ENCODE assay signal across 27 cellular contexts in the genomic region with DNA sequence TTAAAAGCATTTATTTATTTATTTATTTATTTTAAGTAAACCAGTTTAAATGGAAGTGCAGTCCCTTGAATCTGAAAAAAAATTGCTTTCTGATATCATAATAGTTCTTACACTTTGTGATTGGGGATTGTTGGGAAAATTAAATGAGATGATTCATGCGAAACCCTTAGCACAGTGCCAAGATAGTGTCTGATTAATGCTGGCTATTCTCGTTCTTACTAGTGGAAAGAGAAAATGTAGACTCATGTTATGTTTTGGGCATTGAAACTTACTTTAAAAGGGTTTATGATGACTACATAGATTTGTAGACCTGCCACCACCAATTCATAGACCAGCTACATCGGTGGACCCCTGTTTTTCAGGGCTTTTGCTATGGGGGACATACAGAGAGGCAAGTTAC.
DNase-seq lines count a peak whose midpoint lies in the region; ATAC-seq and TF ChIP-seq lines count a peak whose summit lies in the region.
"Had no signal": no experiment of that assay in that cellular context is flagged by ENCODE, and none has a peak within 500 bp of the region (broad histone marks: within the 10 kb centered on the region; RNA-seq: fewer than 3 reads in every experiment).

No MANE protein-coding gene starts in this region.

- no peak overlapping the region for H3K27ac ChIP-seq in osteoblast (ENCODE audit: low read depth, low read length)
- H3K27ac ChIP-seq in esophagus muscularis mucosa (replicated peaks in 1 of 4), result no peak overlapping the region
- H3K27ac ChIP-seq in SK-N-SH (ENCODE audit: low read depth in 2 of 2, low read length in 1 of 2), result no peak overlapping the region
- H3K27ac ChIP-seq: 22Rv1, BLaER1, PC-9 had no signal

- no peaks in the 10 kb centered on the region for H4K20me1 ChIP-seq in osteoblast (ENCODE audit: insufficient read depth, low read length)
- no peaks in the 10 kb centered on the region for H4K20me1 ChIP-seq in SK-N-SH (ENCODE audit: insufficient read depth)
- H4K20me1 ChIP-seq: BLaER1 had no signal

- TF ChIP-seq POLR2A in esophagus muscularis mucosa (IDR thresholded peaks at IDR 0.05; ENCODE audit: low read depth), result no peak

- TF ChIP-seq CTCF in osteoblast (IDR thresholded peaks at IDR 0.05; ENCODE audit: extremely low read depth, low read depth, low read length), result no peak
- TF ChIP-seq CTCF in esophagus muscularis mucosa (IDR thresholded peaks at IDR 0.05), result no peak
- TF ChIP-seq CTCF in SK-N-SH (IDR thresholded peaks at IDR 0.05), result no peak

- no peak overlapping the region for H3K27ac Mint-ChIP-seq in activated CD4-positive, alpha-beta T cell treated with anti-CD3 and anti-CD28 coated beads for 36 hours

- H3K9me2 ChIP-seq in SK-N-SH, result no peaks in the 10 kb centered on the region

- no peaks in the 10 kb centered on the region for H3K27me3 Mint-ChIP-seq in activated CD4-positive, alpha-beta T cell treated with anti-CD3 and anti-CD28 coated beads for 36 hours

- no peaks in the 10 kb centered on the region for H3K36me3 ChIP-seq in osteoblast (ENCODE audit: insufficient read depth, low read length)
- H3K36me3 ChIP-seq in esophagus muscularis mucosa, result no peaks in the 10 kb centered on the region
- H3K36me3 ChIP-seq in SK-N-SH (replicated peaks in 1 of 2; ENCODE audit: control insufficient read depth in 1 of 2, insufficient read depth in 2 of 2, low read length in 1 of 2), result no peaks in the 10 kb centered on the region
- H3K36me3 ChIP-seq: BLaER1 had no signal

- no peak overlapping the region for H3K4me3 Mint-ChIP-seq in activated CD4-positive, alpha-beta T cell treated with anti-CD3 and anti-CD28 coated beads for 36 hours
- H3K4me3 Mint-ChIP-seq: CD4-positive, CD25-positive, alpha-beta regulatory T cell had no signal

- peaks cover 11% of the 10 kb centered on the region for H3K4me1 Mint-ChIP-seq in activated CD4-positive, alpha-beta T cell treated with anti-CD3 and anti-CD28 coated beads for 36 hours

- peaks cover 16% of the 10 kb centered on the region for H3F3A ChIP-seq in SK-N-SH (replicated peaks; ENCODE audit: insufficient read depth)

- no peaks in the 10 kb centered on the region for H3K4me1 ChIP-seq in osteoblast (ENCODE audit: insufficient read depth, low read length)
- H3K4me1 ChIP-seq in esophagus muscularis mucosa, result no peaks in the 10 kb centered on the region
- H3K4me1 ChIP-seq in SK-N-SH (ENCODE audit: control insufficient read depth in 1 of 2, insufficient read depth in 2 of 2, low read depth in 1 of 2, low read length in 1 of 2), result no peaks in the 10 kb centered on the region
- H3K4me1 ChIP-seq: BLaER1 had no signal

- no peak overlapping the region for H3K9ac ChIP-seq in SK-N-SH
- H3K9ac ChIP-seq: BLaER1 had no signal

- intact Hi-C loops in activated CD4-positive, alpha-beta T cell treated with anti-CD3 and anti-CD28 coated beads for 36 hours (cut with DNase I, micrococcal nuclease), result no loop called here
- intact Hi-C loops in esophagus muscularis mucosa (cut with DNase I), result no loop called here

- no peak for TF ChIP-seq RAD21 in SK-N-SH (IDR thresholded peaks at IDR 0.05; ENCODE audit: low read length)

- TF ChIP-seq EP300 in esophagus muscularis mucosa (IDR thresholded peaks at IDR 0.05) (no peak), SK-N-SH (IDR thresholded peaks at IDR 0.05; ENCODE audit: borderline replicate concordance in 1 of 2, low read depth in 1 of 2, low read length in 1 of 2) (no peak)

- WGBS in esophagus muscularis mucosa, result 85% methylated on average over 3 of the region's 3 CpGs
- 50% methylated on average over 3 of the region's 3 CpGs for WGBS in SK-N-SH (ENCODE audit: low lambda C conversion rate)

- POLR2A ChIA-PET in activated CD4-positive, alpha-beta T cell treated with anti-CD3 and anti-CD28 coated beads for 36 hours (lab: Charles Lee), result no interaction called here
- POLR2A ChIA-PET in SK-N-SH (lab: Yijun Ruan, JAX), result no interaction called here

- no peaks in the 10 kb centered on the region for H3K79me2 ChIP-seq in osteoblast (ENCODE audit: insufficient read depth, low read length)
- no peaks in the 10 kb centered on the region for H3K79me2 ChIP-seq in SK-N-SH (ENCODE audit: insufficient read depth)

- CTCF ChIA-PET in activated CD4-positive, alpha-beta T cell treated with anti-CD3 and anti-CD28 coated beads for 36 hours (lab: Charles Lee), result no interaction called here
- CTCF ChIA-PET in SK-N-SH (lab: Yijun Ruan, JAX), result interaction anchor here (1.1 kb wide), 1 partner anchor 108 kb away, joined by 3 read pairs; no protein-coding TSS in a partner anchor

- H3K4me3 ChIP-seq in osteoblast (ENCODE audit: insufficient read depth, low read length) (no peak overlapping the region), esophagus muscularis mucosa (no peak overlapping the region), SK-N-SH (ENCODE audit: low read depth in 2 of 2, low read length in 1 of 2) (no peak overlapping the region)
- H3K4me3 ChIP-seq: BLaER1, K562, PC-9 had no signal

- H3K4me2 ChIP-seq in osteoblast (ENCODE audit: insufficient read depth, low read length) (no peak overlapping the region), SK-N-SH (no peak overlapping the region)
- H3K4me2 ChIP-seq: BLaER1, PC-9 had no signal

- H2AFZ ChIP-seq in osteoblast (ENCODE audit: low read length) (no peak overlapping the region), SK-N-SH (ENCODE audit: low read depth) (no peak overlapping the region)
- H2AFZ ChIP-seq: PC-9 had no signal

- no peaks in the 10 kb centered on the region for H3K27me3 ChIP-seq in osteoblast (ENCODE audit: insufficient read depth, low read length)
- H3K27me3 ChIP-seq in esophagus muscularis mucosa, result no peaks in the 10 kb centered on the region
- H3K27me3 ChIP-seq in SK-N-SH (ENCODE audit: insufficient read depth), result no peaks in the 10 kb centered on the region
- H3K27me3 ChIP-seq: BLaER1 had no signal

- DNase-seq in activated CD4-positive, alpha-beta T cell treated with anti-CD3 and anti-CD28 coated beads for 36 hours, result no peak
- no peak for DNase-seq in activated CD4-positive, alpha-beta T cell treated with anti-CD3 and anti-CD28 coated beads for 48 hours
- DNase-seq in AG20443 (ENCODE audit: low spot score) (peak; percentile 47), amniotic epithelial cell (ENCODE audit: low read depth) (peak; percentile 49), osteoblast (ENCODE audit: insufficient read length, low spot score, missing footprints) (peak; percentile 44), NCI-H1105 (lab: John Stamatoyannopoulos, UW) (no peak), esophagus muscularis mucosa (ENCODE audit: extremely low spot score) (no peak), SK-N-SH (no peak)
- DNase-seq: CD4-positive, CD25-positive, alpha-beta regulatory T cell; DMS153; DND-41; H7; Kasumi-1; MV-4-11; NCI-H1105 treated with DMSO at 0.1 percent for 48 hours; NCI-H146; NCI-H1930; NCI-H446 treated with DMSO at 0.1 percent for 48 hours; NCI-H526; NCI-H82; NK-92 treated with Interleukin-12 subunit alpha and Interleukin-12 subunit beta, amount 100 ng/mL, for 24 hours; PC-9; Right ventricle myocardium superior; RPMI8226 had no signal

- no peaks in the 10 kb centered on the region for H3K36me3 Mint-ChIP-seq in activated CD4-positive, alpha-beta T cell treated with anti-CD3 and anti-CD28 coated beads for 36 hours (ENCODE audit: low read depth)
- H3K36me3 Mint-ChIP-seq: CD4-positive, CD25-positive, alpha-beta regulatory T cell had no signal

- ATAC-seq in activated CD4-positive, alpha-beta T cell treated with anti-CD3 and anti-CD28 coated beads for 36 hours, result peak; percentile 63
- ATAC-seq: K562 had no signal

- H3K9me3 Mint-ChIP-seq in activated CD4-positive, alpha-beta T cell treated with anti-CD3 and anti-CD28 coated beads for 36 hours (ENCODE audit: low read depth), result peaks cover 9% of the 10 kb centered on the region

- peaks cover 2% of the 10 kb centered on the region for H3K9me3 ChIP-seq in osteoblast (ENCODE audit: low read depth, low read length)
- peaks cover 0 to 13% (median 5%) of the 10 kb centered on the region in 4 donors for H3K9me3 ChIP-seq in esophagus muscularis mucosa
- no peaks in the 10 kb centered on the region for H3K9me3 ChIP-seq in SK-N-SH
- H3K9me3 ChIP-seq: BLaER1 had no signal

TF ChIP-seq in SK-N-SH, 30 proteins besides CTCF, POLR2A, EP300 and RAD21:
- TF ChIP-seq EZH2phosphoT487 (IDR thresholded peaks at IDR 0.05; ENCODE audit: borderline replicate concordance, low read depth) (no peak), POLR2AphosphoS5 (IDR thresholded peaks at IDR 0.05; ENCODE audit: low read depth, low read length) (no peak), JUND (IDR thresholded peaks at IDR 0.05) (no peak), SIN3A (IDR thresholded peaks at IDR 0.05; ENCODE audit: borderline replicate concordance, low read depth, low read length) (no peak), RXRA (IDR thresholded peaks at IDR 0.05; ENCODE audit: borderline replicate concordance, low read depth) (no peak), RFX5 (IDR thresholded peaks at IDR 0.05; ENCODE audit: low read length) (no peak)
- TF ChIP-seq, protein P1, sequence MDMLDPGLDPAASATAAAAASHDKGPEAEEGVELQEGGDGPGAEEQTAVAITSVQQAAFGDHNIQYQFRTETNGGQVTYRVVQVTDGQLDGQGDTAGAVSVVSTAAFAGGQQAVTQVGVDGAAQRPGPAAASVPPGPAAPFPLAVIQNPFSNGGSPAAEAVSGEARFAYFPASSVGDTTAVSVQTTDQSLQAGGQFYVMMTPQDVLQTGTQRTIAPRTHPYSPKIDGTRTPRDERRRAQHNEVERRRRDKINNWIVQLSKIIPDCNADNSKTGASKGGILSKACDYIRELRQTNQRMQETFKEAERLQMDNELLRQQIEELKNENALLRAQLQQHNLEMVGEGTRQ (IDR thresholded peaks at IDR 0.05; ENCODE audit: borderline replicate concordance, low read depth, low read length), result no peak

Comparison
In these comparisons a context has a peak if more than half of its experiments do, and no peak if none do; other contexts are left out.
1. DNase-seq: peak in AG20443 (single experiment), amniotic epithelial cell (single experiment) and osteoblast (single experiment); none in activated CD4-positive, alpha-beta T cell treated with anti-CD3 and anti-CD28 coated beads for 36 hours (single experiment), activated CD4-positive, alpha-beta T cell treated with anti-CD3 and anti-CD28 coated beads for 48 hours (single experiment), NCI-H1105 (single experiment), esophagus muscularis mucosa (single experiment) and SK-N-SH (single experiment).